9 cellular contexts compared by ENCODE assay signal in the genomic region with DNA sequence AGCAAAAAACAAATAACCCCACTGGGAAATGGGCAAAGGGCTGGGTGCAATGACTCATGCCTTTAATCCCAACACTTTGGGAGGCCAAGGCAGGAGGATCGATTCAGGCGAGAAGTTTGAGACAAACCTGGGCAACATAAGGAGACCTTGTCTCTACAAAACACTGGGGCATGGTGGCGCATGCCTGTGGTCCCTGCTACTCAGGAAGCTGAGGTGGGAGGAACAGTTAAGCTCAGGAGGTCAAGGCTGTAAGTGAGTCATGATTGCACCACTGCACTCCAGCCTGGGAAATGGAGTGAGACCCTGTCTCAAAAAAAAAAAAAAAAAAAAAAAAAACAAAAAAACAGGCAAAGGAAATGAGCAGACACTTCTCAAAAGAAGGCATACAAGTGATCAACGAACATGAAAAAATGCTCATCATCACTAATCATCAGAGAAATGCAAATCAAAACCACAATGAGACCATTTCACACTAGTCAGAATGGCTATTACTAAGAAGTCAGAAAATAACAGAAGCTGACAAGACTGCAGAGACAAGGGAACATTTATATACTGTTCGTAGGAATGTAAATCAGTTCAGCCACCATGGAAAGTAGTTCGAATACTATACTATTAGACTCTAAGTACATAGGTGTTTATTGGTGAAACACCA. TPM values are rescaled to one million over a fixed set of nuclear protein-coding genes. Genes with fewer than 3 reads are reported as not detected.
DNase-seq lines count a peak whose midpoint lies in the region; ATAC-seq and TF ChIP-seq lines count a peak whose summit lies in the region.
"Had no signal": no experiment of that assay in that cellular context is flagged by ENCODE, and none has a peak within 500 bp of the region (broad histone marks: within the 10 kb centered on the region; RNA-seq: fewer than 3 reads in every experiment).

No MANE protein-coding gene starts in this region.

- CTCF ChIA-PET in SK-N-SH (lab: Yijun Ruan, JAX) = no interaction called here

- no peaks in the 10 kb centered on the region for H3K79me2 ChIP-seq in SK-N-SH (ENCODE audit: insufficient read depth)

- POLR2A ChIA-PET in SK-N-SH (lab: Yijun Ruan, JAX) = no interaction called here

- H3F3A ChIP-seq in SK-N-SH (replicated peaks; ENCODE audit: insufficient read depth) = no peaks in the 10 kb centered on the region

- H3K27me3 ChIP-seq in psoas muscle (ENCODE audit: insufficient read depth in 3 of 3, low read length in 2 of 3) (no peaks in the 10 kb centered on the region), SK-N-SH (ENCODE audit: insufficient read depth) (no peaks in the 10 kb centered on the region; the same call in 1 of the 2 replicates)

- H3K9ac ChIP-seq in SK-N-SH = no peak overlapping the region

- no peaks in the 10 kb centered on the region for H4K20me1 ChIP-seq in SK-N-SH (ENCODE audit: insufficient read depth)

- ATAC-seq in GM18907 (IDR thresholded peaks at IDR 0.05; ENCODE audit: unreplicated experiment) (peak; percentile 87), HG02642 (IDR thresholded peaks at IDR 0.05; ENCODE audit: poor library complexity, unreplicated experiment) (peak; percentile 77), psoas muscle (no peak)

- no peaks in the 10 kb centered on the region for H3K9me3 ChIP-seq in psoas muscle
- H3K9me3 ChIP-seq in SK-N-SH = no peaks in the 10 kb centered on the region

- H3K4me1 ChIP-seq in psoas muscle (no peaks in the 10 kb centered on the region), SK-N-SH (ENCODE audit: control insufficient read depth in 1 of 2, insufficient read depth in 2 of 2, low read depth in 1 of 2, low read length in 1 of 2) (no peaks in the 10 kb centered on the region)

- intact Hi-C loops in psoas muscle (cut with DNase I) = no loop called here

- no peak overlapping the region for H3K27ac ChIP-seq in psoas muscle
- H3K27ac ChIP-seq in SK-N-SH (ENCODE audit: low read depth in 2 of 2, low read length in 1 of 2) = no peak overlapping the region

- TF ChIP-seq RAD21 in SK-N-SH (IDR thresholded peaks at IDR 0.05; ENCODE audit: low read length) = no peak

- no peak for TF ChIP-seq EP300 in SK-N-SH (IDR thresholded peaks at IDR 0.05; ENCODE audit: borderline replicate concordance in 1 of 2, low read depth in 1 of 2, low read length in 1 of 2)

- DNase-seq in NCI-H226 (peak; percentile 52), kidney tubule cell (ENCODE audit: low spot score) (peak; percentile 73), globus pallidus (ENCODE audit: low spot score) (no peak), psoas muscle (no peak), SK-N-SH (no peak), HuH-7.5 (ENCODE audit: low spot score) (no peak)
- DNase-seq: dermis blood vessel endothelial cell had no signal

- H3K36me3 ChIP-seq in psoas muscle (ENCODE audit: insufficient read depth in 1 of 2, low read depth in 1 of 2) (no peaks in the 10 kb centered on the region), SK-N-SH (replicated peaks in 1 of 2; ENCODE audit: control insufficient read depth in 1 of 2, insufficient read depth in 2 of 2, low read length in 1 of 2) (no peaks in the 10 kb centered on the region)

- no peak for TF ChIP-seq CTCF in psoas muscle (IDR thresholded peaks at IDR 0.05)
- no peak for TF ChIP-seq CTCF in SK-N-SH (IDR thresholded peaks at IDR 0.05)

- no peak overlapping the region for H2AFZ ChIP-seq in SK-N-SH (ENCODE audit: low read depth)

- 78 to 84% (median 83%) methylated on average over 6 of the region's 6 CpGs for WGBS in psoas muscle, 3 donors
- 67% methylated on average over 6 of the region's 6 CpGs for WGBS in SK-N-SH (ENCODE audit: low lambda C conversion rate)

- no peak overlapping the region for H3K4me2 ChIP-seq in SK-N-SH

- no peaks in the 10 kb centered on the region for H3K9me2 ChIP-seq in SK-N-SH

- no peak overlapping the region for H3K4me3 ChIP-seq in psoas muscle
- no peak overlapping the region for H3K4me3 ChIP-seq in SK-N-SH (ENCODE audit: low read depth in 2 of 2, low read length in 1 of 2)

TF ChIP-seq in SK-N-SH, 30 proteins besides CTCF, POLR2A, EP300 and RAD21:
- TF ChIP-seq RXRA (IDR thresholded peaks at IDR 0.05; ENCODE audit: borderline replicate concordance, low read depth) = no peak
- no peak for TF ChIP-seq RCOR1 (IDR thresholded peaks at IDR 0.05; ENCODE audit: low read length)
- no peak for TF ChIP-seq TCF12 (IDR thresholded peaks at IDR 0.05)

RNA-seq across cellular contexts. Expression of a gene that starts 48.2 kb away (rescaled TPM):
- 10 to 100 TPM in 2 of 4 donors, 1 to 10 TPM in 2; 8.0 to 21.8 (median 9.5) TPM for total RNA-seq in psoas muscle
- 10 to 100 TPM in 1 of 3 donors, 1 to 10 TPM in 2; 3.5 to 10.8 (median 5.5) TPM for polyA plus RNA-seq in psoas muscle
- 9.0 and 9.2 TPM in 2 replicates for polyA plus RNA-seq in SK-N-SH (2012; rRNA removed)
- polyA plus RNA-seq in SK-N-SH (2012; cell fraction: cytosol; rRNA removed) = 6.3 and 10.0 TPM in 2 replicates
- 3.6 and 6.9 TPM in 2 replicates for polyA plus RNA-seq in SK-N-SH (2012; cell fraction: nucleus; rRNA removed)

Comparison
In these comparisons a context has a peak if more than half of its experiments do, and no peak if none do; other contexts are left out.
1. ATAC-seq: peak in GM18907 (single experiment) and HG02642 (single experiment); none in psoas muscle (0 of 4).
2. DNase-seq: peak in NCI-H226 (single experiment) and kidney tubule cell (single experiment); none in globus pallidus (single experiment), psoas muscle (0 of 2), SK-N-SH (single experiment) and HuH-7.5 (single experiment).